ENCODE assay signal across 18 cellular contexts in genomic region chr2:24875901-24876300, GRCh38. TPM values are rescaled to one million over a fixed set of nuclear protein-coding genes. Genes with fewer than 3 reads are reported as not detected.
DNase-seq lines count a peak whose midpoint lies in the region; ATAC-seq and TF ChIP-seq lines count a peak whose summit lies in the region.
"Had no signal": no experiment of that assay in that cellular context is flagged by ENCODE, and none has a peak within 500 bp of the region (broad histone marks: within the 10 kb centered on the region; RNA-seq: fewer than 3 reads in every experiment).

No MANE protein-coding gene starts in this region.

- POLR2A ChIA-PET in MCF 10A (lab: Yijun Ruan, JAX) = no interaction called here
- POLR2A ChIA-PET in HEK293 (lab: Yijun Ruan, JAX) = no interaction called here

- H3K9ac ChIP-seq in endodermal cell (ENCODE audit: extremely low read depth, low read length, poor library complexity, severe bottlenecking) = no peak overlapping the region

- H3K27me3 ChIP-seq in breast epithelium (no peaks in the 10 kb centered on the region), endodermal cell (ENCODE audit: control insufficient read depth, insufficient read depth, low read length, poor library complexity, severe bottlenecking) (no peaks in the 10 kb centered on the region)

- intact Hi-C loops in breast epithelium (cut with DNase I; ENCODE audit: low total_unique reads) = no loop called here
- intact Hi-C loops in MCF 10A (cut with micrococcal nuclease) = no loop called here

- BruUV-seq in MCF 10A (replicated peaks; lab: Mats Ljungman, UMichigan) = no TSS peak

- peaks cover 21% of the 10 kb centered on the region for H3K36me3 Mint-ChIP-seq in MCF 10A (ENCODE audit: insufficient read depth, unreplicated experiment)
- H3K36me3 Mint-ChIP-seq in endodermal cell (ENCODE audit: low read depth) = no peaks in the 10 kb centered on the region

- no peak overlapping the region for H3K4me3 Mint-ChIP-seq in MCF 10A (ENCODE audit: unreplicated experiment)
- H3K4me3 Mint-ChIP-seq in endodermal cell = no peak overlapping the region
- H3K4me3 Mint-ChIP-seq: B cell; CD4-positive, alpha-beta memory T cell; GM23338; H9; HFFc6 had no signal

- ATAC-seq in HG03457 (IDR thresholded peaks at IDR 0.05; ENCODE audit: unreplicated experiment) = no peak
- ATAC-seq: GM23338, HCT116 had no signal

- H3K9me3 Mint-ChIP-seq in MCF 10A (ENCODE audit: unreplicated experiment) = no peaks in the 10 kb centered on the region
- no peaks in the 10 kb centered on the region for H3K9me3 Mint-ChIP-seq in endodermal cell
- H3K9me3 Mint-ChIP-seq: CD4-positive, alpha-beta memory T cell; GM23338; H9; HFFc6 had no signal

- CTCF ChIA-PET in MCF 10A (lab: Yijun Ruan, JAX) (interaction anchor here (0.6 kb wide), 1 partner anchor 268 kb away, joined by 3 read pairs; no protein-coding TSS in a partner anchor), HEK293 (lab: Yijun Ruan, JAX) (no interaction called here)

- H3K4me3 ChIP-seq in breast epithelium (no peak overlapping the region), HEK293 (ENCODE audit: low read depth, low read length) (no peak overlapping the region), endodermal cell (ENCODE audit: low read length) (no peak overlapping the region)
- H3K4me3 ChIP-seq: GM23338 had no signal

- H3K27ac ChIP-seq in breast epithelium (peak overlapping the region; percentile 50 to 94), HEK293 (ENCODE audit: extremely low read depth, low read depth, low read length) (no peak overlapping the region), endodermal cell (ENCODE audit: low read depth, low read length) (no peak overlapping the region)
- H3K27ac ChIP-seq: 22Rv1 had no signal

- H3K4me1 ChIP-seq in breast epithelium (no peaks in the 10 kb centered on the region), HEK293 (ENCODE audit: control insufficient read depth, insufficient read depth, low read length) (no peaks in the 10 kb centered on the region), endodermal cell (ENCODE audit: control insufficient read depth, insufficient read depth, low read length) (no peaks in the 10 kb centered on the region)

- no peaks in the 10 kb centered on the region for H3K36me3 ChIP-seq in breast epithelium
- peaks cover 0 to 29% of the 10 kb centered on the region in 2 experiments; a peak in 1 of 3 replicates for H3K36me3 ChIP-seq in HEK293 (ENCODE audit: control insufficient read depth in 2 of 2, insufficient read depth in 1 of 2, low read length in 2 of 2)
- H3K36me3 ChIP-seq in endodermal cell (ENCODE audit: control insufficient read depth, insufficient read depth, low read length) = no peaks in the 10 kb centered on the region

- H3K9me3 ChIP-seq in breast epithelium = no peaks in the 10 kb centered on the region
- H3K9me3 ChIP-seq in HEK293 (ENCODE audit: control insufficient read depth, insufficient read depth, low read depth, low read length) = no peaks in the 10 kb centered on the region
- H3K9me3 ChIP-seq in endodermal cell (ENCODE audit: control insufficient read depth, low read length) = no peaks in the 10 kb centered on the region
- H3K9me3 ChIP-seq: Caco-2 had no signal

- no peak for TF ChIP-seq POLR2A in breast epithelium (IDR thresholded peaks at IDR 0.05)

- TF ChIP-seq CTCF in breast epithelium (IDR thresholded peaks at IDR 0.05) (no peak), MCF 10A (IDR thresholded peaks at IDR 0.05; ENCODE audit: unreplicated experiment) (no peak), HEK293 (tag by site-specific recombination; IDR thresholded peaks at IDR 0.05) (no peak), endodermal cell (conservative IDR thresholded peaks at IDR 0.05) (no peak)

- H3K4me1 Mint-ChIP-seq in MCF 10A (ENCODE audit: insufficient read depth, unreplicated experiment) = peaks cover 24% of the 10 kb centered on the region
- H3K4me1 Mint-ChIP-seq in endodermal cell = peaks cover 8% of the 10 kb centered on the region

- WGBS in endodermal cell (ENCODE audit: insufficient coverage in 1 of 2, insufficient read length in 1 of 2), 2 experiments = 93% methylated on average over 2 of the region's 2 CpGs; no CpG with 5 or more reads in 1 of the 2 experiments

- DNase-seq in breast epithelium (ENCODE audit: low spot score in 2 of 2) (no peak), MCF 10A (ENCODE audit: unreplicated experiment) (no peak), endodermal cell (peak; percentile 11), NOMO-1 treated with DMSO at 0.1 percent for 48 hours (lab: John Stamatoyannopoulos, UW; ENCODE audit: unreplicated experiment) (no peak), COLO668 (lab: John Stamatoyannopoulos, UW; ENCODE audit: unreplicated experiment) (no peak)
- DNase-seq: C1 segment of cervical spinal cord; Caco-2; CD4-positive, alpha-beta memory T cell; DMS153; DND-41; H9; HFFc6 had no signal

- H3K27me3 Mint-ChIP-seq in MCF 10A (ENCODE audit: insufficient read depth, unreplicated experiment) (no peaks in the 10 kb centered on the region), endodermal cell (ENCODE audit: insufficient read depth) (no peaks in the 10 kb centered on the region)
- H3K27me3 Mint-ChIP-seq: B cell; CD4-positive, alpha-beta memory T cell had no signal

- H3K27ac Mint-ChIP-seq in MCF 10A (ENCODE audit: low read depth, unreplicated experiment) = no peak overlapping the region
- H3K27ac Mint-ChIP-seq in endodermal cell = no peak overlapping the region
- H3K27ac Mint-ChIP-seq: B cell, GM23338, H9, HFFc6 had no signal

TF ChIP-seq in HEK293, 187 proteins besides CTCF, POLR2A, EP300 and RAD21:
- TF ChIP-seq ZSCAN5A (tag by site-specific recombination; IDR thresholded peaks at IDR 0.05) = no peak
- peak; percentile 90 for TF ChIP-seq ZNF121 (tag by site-specific recombination; IDR thresholded peaks at IDR 0.05)
TF ChIP-seq in HEK293: peak in this region for 1.

RNA-seq across cellular contexts. Expression of gene ADCY3, which starts 44.1 kb away (rescaled TPM):
- total RNA-seq in breast epithelium (10 to 100 TPM; 29.3 to 89.1 (median 56.1) TPM), MCF 10A (2022) (50.3 and 62.9 TPM in 2 replicates), endodermal cell (10 to 100 TPM; 29.8 to 41.2 TPM)
- polyA plus RNA-seq in endodermal cell (2013, experiment 1 of 2) = 24.9 TPM
- 21.3 TPM for polyA plus RNA-seq in endodermal cell (2013, experiment 2 of 2)

Comparison
In these comparisons a context has a peak if more than half of its experiments do, and no peak if none do; other contexts are left out.
1. H3K27ac ChIP-seq: peak in breast epithelium (2 of 2); none in HEK293 (single experiment) and endodermal cell (single experiment).